ENCODE assay signal across 12 cellular contexts in the genomic region with DNA sequence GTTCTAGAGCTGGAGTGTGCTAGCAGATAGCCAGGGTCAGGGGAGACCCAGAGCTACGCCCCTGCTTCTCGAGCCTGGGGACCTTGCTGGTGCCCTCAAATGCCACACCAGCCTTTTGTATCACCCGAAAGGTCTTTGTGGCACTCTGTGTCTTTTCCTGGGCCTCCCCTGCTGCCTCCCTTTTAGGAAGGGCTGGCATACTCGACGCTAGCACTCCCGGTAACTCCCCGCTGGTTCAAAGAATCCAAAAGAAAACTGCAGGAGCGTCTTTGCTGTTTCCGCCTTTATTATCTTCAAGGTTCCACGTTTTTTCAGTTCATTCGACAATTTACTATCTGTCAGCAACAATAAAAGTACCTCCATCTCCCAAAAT. TPM values are rescaled to one million over a fixed set of nuclear protein-coding genes. Genes with fewer than 3 reads are reported as not detected.
A peak's percentile ranks its signal among the peaks of the same experiment; 100 is the strongest.
DNase-seq lines count a peak whose midpoint lies in the region; TF ChIP-seq lines count a peak whose summit lies in the region.
"Had no signal": no experiment of that assay in that cellular context is flagged by ENCODE, and none has a peak within 500 bp of the region (broad histone marks: within the 10 kb centered on the region; RNA-seq: fewer than 3 reads in every experiment).

No MANE protein-coding gene starts in this region.

- H3K18ac ChIP-seq in trophoblast cell (ENCODE audit: low read length): peak overlapping the region; percentile 40

- no peak overlapping the region for H4K12ac ChIP-seq in trophoblast cell (ENCODE audit: low read depth, low read length)

- H3K4me2 ChIP-seq in trophoblast cell (ENCODE audit: low read length): no peak overlapping the region
- H3K4me2 ChIP-seq: SK-N-SH had no signal

- no CpG with 5 or more reads among the region's 11 CpGs for WGBS in trophoblast cell (ENCODE audit: extremely low coverage, insufficient coverage, insufficient read length)

- no peak overlapping the region for H2AK5ac ChIP-seq in trophoblast cell (ENCODE audit: low read length)

- H3K4me1 ChIP-seq in A673 (ENCODE audit: insufficient read depth, low read length, poor library complexity, severe bottlenecking): peaks cover 37% of the 10 kb centered on the region
- peaks cover 28% of the 10 kb centered on the region for H3K4me1 ChIP-seq in adipocyte (ENCODE audit: control insufficient read depth, insufficient read depth, low read length)
- peaks cover 15 to 24% of the 10 kb centered on the region in 2 experiments for H3K4me1 ChIP-seq in trophoblast cell (ENCODE audit: control insufficient read depth in 1 of 2, insufficient read depth in 2 of 2, low read length in 2 of 2)

- no peak overlapping the region for H4K8ac ChIP-seq in trophoblast cell (ENCODE audit: low read depth, low read length)

- no peak overlapping the region for H4K91ac ChIP-seq in trophoblast cell (ENCODE audit: low read depth, low read length)

- no peaks in the 10 kb centered on the region for H3K79me1 ChIP-seq in trophoblast cell (ENCODE audit: low read length)

- H3K23ac ChIP-seq in trophoblast cell (ENCODE audit: low read length): no peak overlapping the region

- H2BK120ac ChIP-seq in trophoblast cell (ENCODE audit: insufficient read depth, low read length, poor library complexity): no peak overlapping the region

- no peak overlapping the region for H2BK5ac ChIP-seq in trophoblast cell (ENCODE audit: low read depth, low read length, poor library complexity)

- H3K9me3 ChIP-seq in A673 (ENCODE audit: low read depth, low read length, poor library complexity, severe bottlenecking) (no peaks in the 10 kb centered on the region), adipocyte (ENCODE audit: control insufficient read depth, low read length) (no peaks in the 10 kb centered on the region), trophoblast cell (ENCODE audit: insufficient read depth, low read depth, low read length) (peaks cover 2% of the 10 kb centered on the region)
- H3K9me3 ChIP-seq: SK-N-SH had no signal

- TF ChIP-seq CTCF in A673 (conservative IDR thresholded peaks at IDR 0.05; ENCODE audit: low read depth, low read length) (no peak), fibroblast of villous mesenchyme (IDR thresholded peaks at IDR 0.05; ENCODE audit: insufficient read depth, low read depth, low read length) (no peak)

- H3K27ac ChIP-seq in A673 (ENCODE audit: low read depth, low read length, poor library complexity, severe bottlenecking) (peak overlapping the region; percentile 53), trophoblast cell (ENCODE audit: low read depth, low read length) (no peak overlapping the region)

- intact Hi-C loops in A673 (cut with micrococcal nuclease; ENCODE audit: unreplicated experiment): no loop called here

- H3K4me3 ChIP-seq in A673 (ENCODE audit: low read depth, low read length, poor library complexity, severe bottlenecking) (no peak overlapping the region), adipocyte (ENCODE audit: low read length) (peak overlapping the region; percentile 50), fibroblast of villous mesenchyme (ENCODE audit: low read depth, low read length) (peak overlapping the region; percentile 3), trophoblast cell (ENCODE audit: low read depth, low read length) (no peak overlapping the region)

- DNase-seq in A673 (ENCODE audit: low spot score) (no peak), adipocyte (ENCODE audit: low read depth) (no peak), fibroblast of villous mesenchyme (ENCODE audit: low read depth) (no peak), trophoblast cell (no peak), COR-L47 (lab: John Stamatoyannopoulos, UW) (no peak), hypothalamus (lab: John Stamatoyannopoulos, UW) (no peak)
- DNase-seq in effector CD8-positive, alpha-beta T cell (lab: John Stamatoyannopoulos, UW): no peak
- no peak for DNase-seq in activated CD4-positive, alpha-beta T cell treated with anti-CD3 and anti-CD28 coated beads, Interleukin-2, amount 50 U/mL, for 48 hours
- DNase-seq: activated CD4-positive, CD25-positive, alpha-beta regulatory T cell treated with anti-CD3 and anti-CD28 coated beads, Interleukin-2, amount 50 U/mL, for 72 hours; activated gamma-delta T cell; NCI-H510A treated with DMSO at 0.1 percent for 48 hours had no signal

- peak overlapping the region; percentile 51 for H3K4ac ChIP-seq in trophoblast cell (ENCODE audit: low read depth, low read length)

- no TSS peak for BruUV-seq in A673 (replicated peaks; lab: Mats Ljungman, UMichigan)

- POLR2A ChIA-PET in A673 (lab: Charles Lee; ENCODE audit: low non-redundant PET): no interaction called here

- peaks cover 19% of the 10 kb centered on the region for H3K79me2 ChIP-seq in trophoblast cell (ENCODE audit: control insufficient read depth, insufficient read depth, low read length, poor library complexity)

- H2AFZ ChIP-seq in trophoblast cell (ENCODE audit: insufficient read depth, low read length, poor library complexity): no peak overlapping the region

- CTCF ChIA-PET in A673 (lab: Charles Lee): no interaction called here

- peak overlapping the region; percentile 65 for H3K9ac ChIP-seq in adipocyte (ENCODE audit: low read length)
- no peak overlapping the region for H3K9ac ChIP-seq in trophoblast cell (ENCODE audit: low read length)
- H3K9ac ChIP-seq: SK-N-SH had no signal

- no peak overlapping the region for H3K14ac ChIP-seq in trophoblast cell (ENCODE audit: low read length)

- no peaks in the 10 kb centered on the region for H3K36me3 ChIP-seq in A673 (ENCODE audit: insufficient read depth, low read length, poor library complexity, severe bottlenecking)
- H3K36me3 ChIP-seq in adipocyte (ENCODE audit: control insufficient read depth, insufficient read depth, low read length, severe bottlenecking): peaks cover 5% of the 10 kb centered on the region
- H3K36me3 ChIP-seq in trophoblast cell (ENCODE audit: control insufficient read depth in 1 of 2, insufficient read depth in 2 of 2, low read length in 2 of 2): peaks cover 6 to 22% of the 10 kb centered on the region in 2 experiments

- H3K27me3 ChIP-seq in A673 (replicated peaks; ENCODE audit: insufficient read depth, low read depth, low read length, poor library complexity): no peaks in the 10 kb centered on the region
- H3K27me3 ChIP-seq in adipocyte (replicated peaks; ENCODE audit: control insufficient read depth, insufficient read depth, low read length): no peaks in the 10 kb centered on the region
- H3K27me3 ChIP-seq in trophoblast cell (ENCODE audit: insufficient read depth, low read length): no peaks in the 10 kb centered on the region

- H2BK12ac ChIP-seq in trophoblast cell (ENCODE audit: low read length): no peak overlapping the region

RNA-seq across cellular contexts. Expression of gene CTBP2, which starts 36.3 kb away (rescaled TPM):
- total RNA-seq in A673 (2021) (77.8 and 81.7 TPM in 2 replicates), fibroblast of villous mesenchyme (74.3 and 84.7 TPM in 2 replicates)
- 57.7 and 58.8 TPM in 2 replicates for polyA plus RNA-seq in trophoblast cell (2013)

Comparison
In these comparisons a context has a peak if more than half of its experiments do, and no peak if none do; other contexts are left out.
1. H3K4me3 ChIP-seq: peak in adipocyte (single experiment) and fibroblast of villous mesenchyme (single experiment); none in A673 (single experiment) and trophoblast cell (single experiment).